In genomic region chr7:65975814-65976445, GRCh38 we compare ENCODE assay signal across 18 cellular contexts. TPM values are rescaled to one million over a fixed set of nuclear protein-coding genes. Genes with fewer than 3 reads are reported as not detected.
DNase-seq lines count a peak whose midpoint lies in the region; ATAC-seq and TF ChIP-seq lines count a peak whose summit lies in the region.
"Had no signal": no experiment of that assay in that cellular context is flagged by ENCODE, and none has a peak within 500 bp of the region (broad histone marks: within the 10 kb centered on the region; RNA-seq: fewer than 3 reads in every experiment).

No MANE protein-coding gene starts in this region.

- intact Hi-C loops in sigmoid colon (cut with DNase I): no loop called here

- H3K79me2 ChIP-seq in Loucy (ENCODE audit: insufficient read depth, low read length): peaks cover 25% of the 10 kb centered on the region

- peaks cover 25% of the 10 kb centered on the region for H4K20me1 ChIP-seq in Loucy (ENCODE audit: insufficient read depth, low read length, poor library complexity, severe bottlenecking)

- no peak overlapping the region for H3K27ac Mint-ChIP-seq in endodermal cell
- no peak overlapping the region for H3K27ac Mint-ChIP-seq in activated CD8-positive, alpha-beta T cell treated with anti-CD3 and anti-CD28 coated beads, Interleukin-2, amount 10 ng/mL, durations not matched to agents 7 days and 5 days
- H3K27ac Mint-ChIP-seq: B cell had no signal

- H3K4me3 ChIP-seq in Loucy (ENCODE audit: low read length, poor library complexity, severe bottlenecking) (no peak overlapping the region), endodermal cell (ENCODE audit: low read length) (no peak overlapping the region), sigmoid colon (no peak overlapping the region)

- peak; percentile 13 for TF ChIP-seq CTCF in GM12873 (IDR thresholded peaks at IDR 0.05; ENCODE audit: insufficient read depth, low read depth, low read length, missing control alignments)
- TF ChIP-seq CTCF in Loucy (conservative IDR thresholded peaks at IDR 0.05; ENCODE audit: low read length): 0 out of 2 replicates have a peak, but pooled peaks have one; percentile 20
- peak; percentile 50 for TF ChIP-seq CTCF in endodermal cell (conservative IDR thresholded peaks at IDR 0.05)
- no peak for TF ChIP-seq CTCF in sigmoid colon (IDR thresholded peaks at IDR 0.05)

- no peaks in the 10 kb centered on the region for H3K9me2 ChIP-seq in Loucy (replicated peaks; ENCODE audit: low read depth, low read length)

- H3K4me1 ChIP-seq in Loucy (ENCODE audit: insufficient read depth, low read length, poor library complexity, severe bottlenecking) (no peaks in the 10 kb centered on the region), endodermal cell (ENCODE audit: control insufficient read depth, insufficient read depth, low read length) (no peaks in the 10 kb centered on the region), sigmoid colon (peaks cover 0 to 13% (median 10%) of the 10 kb centered on the region in 4 donors)

- 93 to 100% methylated on average over 5 to 11 of the region's 11 CpGs for WGBS in endodermal cell (ENCODE audit: insufficient coverage in 1 of 2, insufficient read length in 1 of 2), 2 experiments
- 95 to 96% methylated on average over 11 of the region's 11 CpGs for WGBS in sigmoid colon, 2 donors

- peaks cover 59% of the 10 kb centered on the region for H3K36me3 Mint-ChIP-seq in endodermal cell (ENCODE audit: low read depth)
- H3K36me3 Mint-ChIP-seq in activated CD8-positive, alpha-beta T cell treated with anti-CD3 and anti-CD28 coated beads, Interleukin-2, amount 10 ng/mL, durations not matched to agents 7 days and 5 days (ENCODE audit: low read depth): peaks cover 46% of the 10 kb centered on the region

- no peak overlapping the region for H3K4me2 ChIP-seq in Loucy (ENCODE audit: low read depth, low read length, poor library complexity, severe bottlenecking)
- H3K4me2 ChIP-seq: KMS-11 had no signal

- CTCF ChIA-PET in activated CD8-positive, alpha-beta T cell treated with anti-CD3 and anti-CD28 coated beads, Interleukin-2, amount 10 ng/mL, durations not matched to agents 7 days and 5 days (lab: Charles Lee): no interaction called here

- H3F3A ChIP-seq in Loucy (ENCODE audit: low read depth): no peaks in the 10 kb centered on the region

- no peak for ATAC-seq in activated CD8-positive, alpha-beta T cell treated with anti-CD3 and anti-CD28 coated beads, Interleukin-2, amount 10 ng/mL, durations not matched to agents 7 days and 5 days

- H3K9ac ChIP-seq in Loucy (ENCODE audit: low read depth, low read length, poor library complexity, severe bottlenecking): no peak overlapping the region
- no peak overlapping the region for H3K9ac ChIP-seq in endodermal cell (ENCODE audit: extremely low read depth, low read length, poor library complexity, severe bottlenecking)
- H3K9ac ChIP-seq: KMS-11 had no signal

- peaks cover 3% of the 10 kb centered on the region for H3K4me1 Mint-ChIP-seq in endodermal cell
- H3K4me1 Mint-ChIP-seq in activated CD8-positive, alpha-beta T cell treated with anti-CD3 and anti-CD28 coated beads, Interleukin-2, amount 10 ng/mL, durations not matched to agents 7 days and 5 days (ENCODE audit: low read depth): peaks cover 15% of the 10 kb centered on the region

- no peaks in the 10 kb centered on the region for H3K9me3 Mint-ChIP-seq in endodermal cell
- no peaks in the 10 kb centered on the region for H3K9me3 Mint-ChIP-seq in activated CD8-positive, alpha-beta T cell treated with anti-CD3 and anti-CD28 coated beads, Interleukin-2, amount 10 ng/mL, durations not matched to agents 7 days and 5 days (ENCODE audit: insufficient read depth)
- H3K9me3 Mint-ChIP-seq: CD4-positive, alpha-beta memory T cell; HFFc6 had no signal

- no peak overlapping the region for H2AFZ ChIP-seq in Loucy (ENCODE audit: low read length)

- no peak for TF ChIP-seq POLR2A in sigmoid colon (IDR thresholded peaks at IDR 0.05)

- H3K27me3 ChIP-seq in Loucy (ENCODE audit: insufficient read depth, low read length, poor library complexity, severe bottlenecking) (no peaks in the 10 kb centered on the region), endodermal cell (ENCODE audit: control insufficient read depth, insufficient read depth, low read length, poor library complexity, severe bottlenecking) (no peaks in the 10 kb centered on the region), sigmoid colon (no peaks in the 10 kb centered on the region)

- DNase-seq in endodermal cell: peak; percentile 60
- DNase-seq in sigmoid colon: peak; percentile 37
- no peak for DNase-seq in activated CD4-positive, CD25-positive, alpha-beta regulatory T cell (lab: John Stamatoyannopoulos, UW)
- DNase-seq in NCI-H446 (lab: John Stamatoyannopoulos, UW): no peak
- DNase-seq in activated CD8-positive, alpha-beta T cell treated with anti-CD3 and anti-CD28 coated beads, Interleukin-2, amount 10 ng/mL, durations not matched to agents 7 days and 5 days: no peak
- DNase-seq: CD4-positive, alpha-beta memory T cell; DMS79; GDM1; HFFc6; NCI-H1048; NCI-H146; NCI-H2081; NCI-H510A treated with DMSO at 0.1 percent for 48 hours; SHP77 treated with DMSO at 0.1 percent for 48 hours had no signal

- H3K27ac ChIP-seq in endodermal cell (ENCODE audit: low read depth, low read length) (no peak overlapping the region), sigmoid colon (no peak overlapping the region)
- H3K27ac ChIP-seq: KMS-11 had no signal

- peaks cover 45% of the 10 kb centered on the region; the same call in 1 of the 2 replicates for H3K36me3 ChIP-seq in Loucy (ENCODE audit: insufficient read depth, low read length)
- peaks cover 41% of the 10 kb centered on the region for H3K36me3 ChIP-seq in endodermal cell (ENCODE audit: control insufficient read depth, insufficient read depth, low read length)
- H3K36me3 ChIP-seq in sigmoid colon: peaks cover 12 to 85% (median 35%) of the 10 kb centered on the region in 4 donors

- H3K9me3 ChIP-seq in Loucy (ENCODE audit: insufficient read depth, low read depth, low read length) (no peaks in the 10 kb centered on the region), endodermal cell (ENCODE audit: control insufficient read depth, low read length) (no peaks in the 10 kb centered on the region), sigmoid colon (no peaks in the 10 kb centered on the region)

- no peak for TF ChIP-seq EP300 in sigmoid colon (IDR thresholded peaks at IDR 0.05)

- no peak overlapping the region for H3K4me3 Mint-ChIP-seq in endodermal cell
- H3K4me3 Mint-ChIP-seq in activated CD8-positive, alpha-beta T cell treated with anti-CD3 and anti-CD28 coated beads, Interleukin-2, amount 10 ng/mL, durations not matched to agents 7 days and 5 days: no peak overlapping the region
- H3K4me3 Mint-ChIP-seq: B cell; CD4-positive, alpha-beta memory T cell; HFFc6 had no signal

- no peaks in the 10 kb centered on the region for H3K27me3 Mint-ChIP-seq in endodermal cell (ENCODE audit: insufficient read depth)
- no peaks in the 10 kb centered on the region for H3K27me3 Mint-ChIP-seq in activated CD8-positive, alpha-beta T cell treated with anti-CD3 and anti-CD28 coated beads, Interleukin-2, amount 10 ng/mL, durations not matched to agents 7 days and 5 days (ENCODE audit: low read depth)
- H3K27me3 Mint-ChIP-seq: B cell; CD4-positive, alpha-beta memory T cell had no signal

- POLR2A ChIA-PET in activated CD8-positive, alpha-beta T cell treated with anti-CD3 and anti-CD28 coated beads, Interleukin-2, amount 10 ng/mL, durations not matched to agents 7 days and 5 days (lab: Charles Lee): no interaction called here

RNA-seq across cellular contexts. Expression of gene GUSB, which starts 6.1 kb away (rescaled TPM):
- total RNA-seq in endodermal cell (10 to 100 TPM; 54.5 to 60.6 TPM), sigmoid colon (10 to 100 TPM; 17.2 to 25.2 (median 20.6) TPM)
- 60.6 TPM for polyA plus RNA-seq in endodermal cell (2013, experiment 1 of 2)
- 45.7 TPM for polyA plus RNA-seq in endodermal cell (2013, experiment 2 of 2)
- polyA plus RNA-seq in sigmoid colon: 10 to 100 TPM; 26.4 to 59.5 (median 49.7) TPM
- 10 to 100 TPM; 72.2 to 77.2 TPM for total RNA-seq in activated CD8-positive, alpha-beta T cell treated with anti-CD3 and anti-CD28 coated beads, Interleukin-2, amount 10 ng/mL, durations not matched to agents 7 days and 5 days

Comparison
In these comparisons a context has a peak if more than half of its experiments do, and no peak if none do; other contexts are left out.
1. CTCF ChIP-seq: peak in GM12873 (single experiment), Loucy (single experiment) and endodermal cell (single experiment); none in sigmoid colon (0 of 4).
2. DNase-seq: peak in endodermal cell (single experiment) and sigmoid colon (single experiment); none in activated CD4-positive, CD25-positive, alpha-beta regulatory T cell (0 of 4), NCI-H446 (0 of 2) and activated CD8-positive, alpha-beta T cell treated with anti-CD3 and anti-CD28 coated beads, Interleukin-2, amount 10 ng/mL, durations not matched to agents 7 days and 5 days (single experiment).